ENCODE assay signal across 21 cellular contexts in genomic region chr15:99321477-99321876, GRCh38.
A peak's percentile ranks its signal among the peaks of the same experiment; 100 is the strongest.
DNase-seq lines count a peak whose midpoint lies in the region; ATAC-seq and TF ChIP-seq lines count a peak whose summit lies in the region.
"Had no signal": no experiment of that assay in that cellular context is flagged by ENCODE, and none has a peak within 500 bp of the region (broad histone marks: within the 10 kb centered on the region; RNA-seq: fewer than 3 reads in every experiment).

No MANE protein-coding gene starts in this region.

- TF ChIP-seq POLR2A in suprapubic skin (IDR thresholded peaks at IDR 0.05) = no peak

- TF ChIP-seq EP300 in suprapubic skin (IDR thresholded peaks at IDR 0.05) = no peak

- H3K27me3 ChIP-seq in RWPE2 (ENCODE audit: insufficient read depth, poor library complexity, severe bottlenecking) (no peaks in the 10 kb centered on the region), psoas muscle (ENCODE audit: insufficient read depth in 3 of 3, low read length in 2 of 3) (no peaks in the 10 kb centered on the region), suprapubic skin (no peaks in the 10 kb centered on the region)
- H3K27me3 ChIP-seq: SJSA1 had no signal

- TF ChIP-seq CTCF in RWPE2 (IDR thresholded peaks at IDR 0.05; ENCODE audit: poor library complexity, severe bottlenecking) = no peak
- no peak for TF ChIP-seq CTCF in epithelial cell of esophagus (IDR thresholded peaks at IDR 0.05; ENCODE audit: insufficient read depth, low read depth, low read length, missing control alignments)
- no peak for TF ChIP-seq CTCF in psoas muscle (IDR thresholded peaks at IDR 0.05)
- no peak for TF ChIP-seq CTCF in suprapubic skin (IDR thresholded peaks at IDR 0.05)

- H3K9me3 Mint-ChIP-seq in stimulated activated effector memory CD8-positive, alpha-beta T cell treated with anti-CD3 and anti-CD28 coated beads, Interleukin-12 subunit alpha, Interleukin-12 subunit beta, amount 100 ng/mL, for 72 hours = peaks cover 2% of the 10 kb centered on the region
- H3K9me3 Mint-ChIP-seq: CD8-positive, alpha-beta memory T cell had no signal

- DNase-seq in RWPE2 (ENCODE audit: low spot score) = no peak
- DNase-seq in epithelial cell of esophagus (ENCODE audit: low read depth) = peak; percentile 77
- DNase-seq in psoas muscle = no peak
- DNase-seq in suprapubic skin (ENCODE audit: low spot score in 2 of 2) = no peak
- no peak for DNase-seq in stimulated activated effector memory CD8-positive, alpha-beta T cell treated with anti-CD3 and anti-CD28 coated beads, Interleukin-12 subunit alpha, Interleukin-12 subunit beta, amount 100 ng/mL, for 72 hours (ENCODE audit: low spot score in 2 of 2)
- no peak for DNase-seq in HPDE6-E6E7 (ENCODE audit: extremely low spot score)
- DNase-seq: AML-193; C1 segment of cervical spinal cord; Calu3; CD8-positive, alpha-beta memory T cell; GDM1; Karpas-422; NCI-H1417; NCI-H187; NCI-H446 treated with DMSO at 0.1 percent for 48 hours; NCI-H526 treated with DMSO at 0.1 percent for 48 hours; OCI-M1 had no signal

- 91 to 98% (median 93%) methylated on average over 1 of the region's 1 CpG for WGBS in psoas muscle, 3 donors
- 78% methylated on average over 1 of the region's 1 CpG for WGBS in suprapubic skin

- intact Hi-C loops in psoas muscle (cut with DNase I) = no loop called here

- H3K27ac ChIP-seq in RWPE2 (ENCODE audit: poor library complexity, severe bottlenecking) = peak overlapping the region; percentile 94
- H3K27ac ChIP-seq in psoas muscle = peak overlapping the region; percentile 78
- peak overlapping the region; percentile 20 for H3K27ac ChIP-seq in suprapubic skin
- H3K27ac ChIP-seq: SJSA1 had no signal

- ATAC-seq in RWPE2 (ENCODE audit: low read depth) = no peak
- no peak for ATAC-seq in psoas muscle
- ATAC-seq in HG03469 (IDR thresholded peaks at IDR 0.05; ENCODE audit: unreplicated experiment) = no peak
- ATAC-seq in stimulated activated effector memory CD8-positive, alpha-beta T cell treated with anti-CD3 and anti-CD28 coated beads, Interleukin-12 subunit alpha, Interleukin-12 subunit beta, amount 100 ng/mL, for 72 hours = no peak
- ATAC-seq: HCT116, Right ventricle myocardium inferior had no signal

- H3K4me1 Mint-ChIP-seq in stimulated activated effector memory CD8-positive, alpha-beta T cell treated with anti-CD3 and anti-CD28 coated beads, Interleukin-12 subunit alpha, Interleukin-12 subunit beta, amount 100 ng/mL, for 72 hours = peaks cover 29% of the 10 kb centered on the region

- H3K36me3 ChIP-seq in RWPE2 (ENCODE audit: low read depth) = no peaks in the 10 kb centered on the region
- no peaks in the 10 kb centered on the region for H3K36me3 ChIP-seq in psoas muscle (ENCODE audit: insufficient read depth in 1 of 2, low read depth in 1 of 2)
- no peaks in the 10 kb centered on the region for H3K36me3 ChIP-seq in suprapubic skin
- H3K36me3 ChIP-seq: SJSA1 had no signal

- H3K4me3 ChIP-seq in RWPE2 (ENCODE audit: severe bottlenecking) = no peak overlapping the region
- H3K4me3 ChIP-seq in epithelial cell of esophagus (ENCODE audit: low read length) = no peak overlapping the region
- no peak overlapping the region for H3K4me3 ChIP-seq in psoas muscle
- H3K4me3 ChIP-seq in suprapubic skin = no peak overlapping the region
- H3K4me3 ChIP-seq: SJSA1 had no signal

- no peak overlapping the region for H3K4me3 Mint-ChIP-seq in stimulated activated effector memory CD8-positive, alpha-beta T cell treated with anti-CD3 and anti-CD28 coated beads, Interleukin-12 subunit alpha, Interleukin-12 subunit beta, amount 100 ng/mL, for 72 hours
- H3K4me3 Mint-ChIP-seq: CD8-positive, alpha-beta memory T cell had no signal

- H3K36me3 Mint-ChIP-seq in stimulated activated effector memory CD8-positive, alpha-beta T cell treated with anti-CD3 and anti-CD28 coated beads, Interleukin-12 subunit alpha, Interleukin-12 subunit beta, amount 100 ng/mL, for 72 hours = peaks cover 5% of the 10 kb centered on the region

- peaks cover 62% of the 10 kb centered on the region for H3K4me1 ChIP-seq in RWPE2 (ENCODE audit: insufficient read depth, poor library complexity, severe bottlenecking)
- peaks cover 42% of the 10 kb centered on the region for H3K4me1 ChIP-seq in psoas muscle
- H3K4me1 ChIP-seq in suprapubic skin = peaks cover 36% of the 10 kb centered on the region

- H3K27ac Mint-ChIP-seq in stimulated activated effector memory CD8-positive, alpha-beta T cell treated with anti-CD3 and anti-CD28 coated beads, Interleukin-12 subunit alpha, Interleukin-12 subunit beta, amount 100 ng/mL, for 72 hours = no peak overlapping the region
- H3K27ac Mint-ChIP-seq: CD8-positive, alpha-beta memory T cell had no signal

- H3K9me3 ChIP-seq in RWPE2 (ENCODE audit: severe bottlenecking) (no peaks in the 10 kb centered on the region), psoas muscle (no peaks in the 10 kb centered on the region), suprapubic skin (no peaks in the 10 kb centered on the region)
- H3K9me3 ChIP-seq: SJSA1 had no signal

Comparison
In these comparisons a context has a peak if more than half of its experiments do, and no peak if none do; other contexts are left out.
1. H3K27ac ChIP-seq: peak in every context shown above with its lines; median percentile 94 in RWPE2; 78 in psoas muscle; 20 in suprapubic skin.